Comparison of ENCODE assay signal across 19 cellular contexts in the genomic region with DNA sequence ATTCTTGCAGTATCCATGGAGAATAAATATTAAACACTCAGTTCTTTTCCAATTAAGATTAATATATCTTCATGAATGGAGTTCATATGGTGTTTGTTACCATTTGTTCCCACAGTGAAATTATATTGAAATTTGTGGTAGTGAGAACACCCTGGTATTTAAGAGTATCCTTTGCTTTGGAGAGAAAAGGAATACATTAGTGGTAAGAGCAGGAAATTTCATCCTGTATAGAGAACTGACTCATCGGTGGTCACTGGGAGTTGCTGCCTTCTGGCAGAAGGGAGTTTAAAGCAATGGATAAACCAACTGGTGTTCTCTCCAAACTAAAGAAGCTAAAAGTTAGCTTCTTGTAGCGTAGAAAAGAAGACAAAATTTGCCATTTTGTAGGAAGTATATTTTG.
DNase-seq lines count a peak whose midpoint lies in the region; ATAC-seq and TF ChIP-seq lines count a peak whose summit lies in the region.
"Had no signal": no experiment of that assay in that cellular context is flagged by ENCODE, and none has a peak within 500 bp of the region (broad histone marks: within the 10 kb centered on the region; RNA-seq: fewer than 3 reads in every experiment).

No MANE protein-coding gene starts in this region.

- no peak overlapping the region for H3K9ac ChIP-seq in IMR-90 (ENCODE audit: low read depth, low read length)
- H3K9ac ChIP-seq: BLaER1 treated with 17β-estradiol and CSF1 and Interleukin-3, amounts not matched to agents 10 nM and 100 nM had no signal

- H3K4ac ChIP-seq in IMR-90 (ENCODE audit: low read depth, low read length): no peak overlapping the region

- TF ChIP-seq CTCF in IMR-90 (conservative IDR thresholded peaks at IDR 0.05; ENCODE audit: low read depth, low read length) (no peak), astrocyte of the spinal cord (IDR thresholded peaks at IDR 0.05; ENCODE audit: low read depth, low read length) (no peak)

- H3K23ac ChIP-seq in IMR-90 (ENCODE audit: low read depth, low read length): peak overlapping the region; percentile 57; the same call in 1 of the 2 replicates

- in situ Hi-C loops in IMR-90 (cut with MboI; ENCODE audit: low sequenced_read_pairs): no loop called here
- in situ Hi-C loops in astrocyte of the spinal cord (cut with HindIII; ENCODE audit: low sequenced_read_pairs): no loop called here

- no peaks in the 10 kb centered on the region for H3K4me1 Mint-ChIP-seq in stimulated activated memory B cell treated with anti-CD40 and anti-IgM and Interleukin-4, amounts not matched to agents 10 μg/mL and 1 μg/mL and 100 μg/mL, for 72 hours
- H3K4me1 Mint-ChIP-seq: activated CD4-positive, alpha-beta T cell treated with anti-CD3 and anti-CD28 coated beads for 36 hours had no signal

- no peak overlapping the region for H3K4me3 ChIP-seq in IMR-90 (ENCODE audit: insufficient read depth, low read depth, low read length)
- H3K4me3 ChIP-seq in astrocyte of the spinal cord (ENCODE audit: low read depth, low read length): no peak overlapping the region
- H3K4me3 ChIP-seq: BLaER1 treated with 17β-estradiol and CSF1 and Interleukin-3, amounts not matched to agents 10 nM and 100 nM; K562; prostate gland had no signal

- peak overlapping the region; percentile 45; the same call in 1 of the 3 replicates for H2BK15ac ChIP-seq in IMR-90 (ENCODE audit: low read depth, low read length)

- no peak overlapping the region for H4K91ac ChIP-seq in IMR-90 (ENCODE audit: insufficient read depth, low read depth, low read length)

- H2BK20ac ChIP-seq in IMR-90 (ENCODE audit: low read depth, low read length): peak overlapping the region; percentile 27; the same call in 1 of the 2 replicates

- H2AK5ac ChIP-seq in IMR-90 (ENCODE audit: low read depth, low read length): no peak overlapping the region

- no peak overlapping the region for H3K4me3 Mint-ChIP-seq in stimulated activated memory B cell treated with anti-CD40 and anti-IgM and Interleukin-4, amounts not matched to agents 10 μg/mL and 1 μg/mL and 100 μg/mL, for 72 hours
- H3K4me3 Mint-ChIP-seq: activated CD4-positive, alpha-beta T cell treated with anti-CD3 and anti-CD28 coated beads for 36 hours; activated T-cell treated with anti-CD3 and anti-CD28 coated beads, Interleukin-2, amount 50 U/mL, for 72 hours; mesothelial cell of epicardium had no signal

- TF ChIP-seq RAD21 in IMR-90 (IDR thresholded peaks at IDR 0.05; ENCODE audit: low read length): peak; percentile 20; the same call in 1 of the 2 replicates

- TSS peak; percentile 3 for BruUV-seq in IMR-90 (replicated peaks; lab: Mats Ljungman, UMichigan)

- peak overlapping the region; percentile 35; the same call in 1 of the 2 replicates for H2BK120ac ChIP-seq in IMR-90 (ENCODE audit: low read depth, low read length)

- dilution Hi-C loops in IMR-90 (cut with HindIII; ENCODE audit: low sequenced_read_pairs, unreplicated experiment): no loop called here

- peak overlapping the region; percentile 8; the same call in 1 of the 2 replicates for H3K18ac ChIP-seq in IMR-90 (ENCODE audit: low read depth, low read length)

- peaks cover 4% of the 10 kb centered on the region; the same call in 1 of the 2 replicates for H4K20me1 ChIP-seq in IMR-90 (ENCODE audit: insufficient read depth, low read length)
- H4K20me1 ChIP-seq: BLaER1 treated with 17β-estradiol and CSF1 and Interleukin-3, amounts not matched to agents 10 nM and 100 nM had no signal

- peaks cover 25% of the 10 kb centered on the region for H3K9me1 ChIP-seq in IMR-90 (ENCODE audit: insufficient read depth, low read length)

- WGBS in IMR-90 (ENCODE audit: extremely low coverage in 2 of 2, insufficient read length in 1 of 2), 2 experiments: no CpG with 5 or more reads among the region's 2 CpGs

- H3K4me1 ChIP-seq in IMR-90 (ENCODE audit: control insufficient read depth, insufficient read depth, low read length): peaks cover 23% of the 10 kb centered on the region
- H3K4me1 ChIP-seq: BLaER1 treated with 17β-estradiol and CSF1 and Interleukin-3, amounts not matched to agents 10 nM and 100 nM; prostate gland had no signal

- H4K5ac ChIP-seq in IMR-90 (ENCODE audit: low read depth, low read length): peak overlapping the region; percentile 67; the same call in 1 of the 2 replicates

- intact Hi-C loops in IMR-90 (cut with micrococcal nuclease): no loop called here

- POLR2A ChIA-PET in IMR-90 (lab: Charles Lee; ENCODE audit: unreplicated experiment): no interaction called here

- H3K27ac Mint-ChIP-seq in stimulated activated memory B cell treated with anti-CD40 and anti-IgM and Interleukin-4, amounts not matched to agents 10 μg/mL and 1 μg/mL and 100 μg/mL, for 72 hours: no peak overlapping the region
- H3K27ac Mint-ChIP-seq: activated CD4-positive, alpha-beta T cell treated with anti-CD3 and anti-CD28 coated beads for 36 hours; mesothelial cell of epicardium had no signal

- H4K8ac ChIP-seq in IMR-90 (ENCODE audit: low read depth in 2 of 2, low read length in 2 of 2): peak overlapping the region in 1 of 2 experiments; percentile 35; a peak in 1 of 4 replicates

- H2AFZ ChIP-seq in IMR-90 (replicated peaks; ENCODE audit: low read length, poor library complexity): no peak overlapping the region

- peak; percentile 74 for ATAC-seq in IMR-90 (ENCODE audit: low read depth)
- no peak for ATAC-seq in GM18907 (IDR thresholded peaks at IDR 0.05; ENCODE audit: unreplicated experiment)
- ATAC-seq in stimulated activated memory B cell treated with anti-CD40 and anti-IgM and Interleukin-4, amounts not matched to agents 10 μg/mL and 1 μg/mL and 100 μg/mL, for 72 hours: no peak
- ATAC-seq in GM21723 (IDR thresholded peaks at IDR 0.05; ENCODE audit: unreplicated experiment): no peak
- ATAC-seq: activated CD4-positive, alpha-beta T cell treated with anti-CD3 and anti-CD28 coated beads for 36 hours; activated T-cell treated with anti-CD3 and anti-CD28 coated beads, Interleukin-2, amount 50 U/mL, for 72 hours; K562 had no signal

- H3K27me3 Mint-ChIP-seq in stimulated activated memory B cell treated with anti-CD40 and anti-IgM and Interleukin-4, amounts not matched to agents 10 μg/mL and 1 μg/mL and 100 μg/mL, for 72 hours: no peaks in the 10 kb centered on the region
- H3K27me3 Mint-ChIP-seq: activated CD4-positive, alpha-beta T cell treated with anti-CD3 and anti-CD28 coated beads for 36 hours had no signal

- peaks cover 2% of the 10 kb centered on the region; the same call in 1 of the 2 replicates for H3K9me3 ChIP-seq in IMR-90 (ENCODE audit: control insufficient read depth, insufficient read depth, low read length)
- H3K9me3 ChIP-seq: prostate gland had no signal

- no peaks in the 10 kb centered on the region for H3K27me3 ChIP-seq in IMR-90 (ENCODE audit: control insufficient read depth, insufficient read depth, low read length)
- H3K27me3 ChIP-seq: BLaER1 treated with 17β-estradiol and CSF1 and Interleukin-3, amounts not matched to agents 10 nM and 100 nM had no signal

- peak overlapping the region; percentile 84 for H2BK5ac ChIP-seq in IMR-90 (ENCODE audit: low read depth, low read length, poor library complexity, severe bottlenecking)

- H2AK9ac ChIP-seq in IMR-90 (replicated peaks; ENCODE audit: low read depth, low read length, poor library complexity): no peak overlapping the region

- H3K27ac ChIP-seq in IMR-90 (ENCODE audit: insufficient read depth, low read length): peak overlapping the region; percentile 32; the same call in 1 of the 2 replicates
- H3K27ac ChIP-seq: BLaER1 treated with 17β-estradiol and CSF1 and Interleukin-3, amounts not matched to agents 10 nM and 100 nM; prostate gland had no signal

- CTCF ChIA-PET in IMR-90 (lab: Yijun Ruan, JAX): interaction anchor here (0.8 kb wide), 1 partner anchor 302 kb away, joined by 7 read pairs; no protein-coding TSS in a partner anchor

- H3K36me3 ChIP-seq in IMR-90 (ENCODE audit: control insufficient read depth, insufficient read depth, low read length): peaks cover 34% of the 10 kb centered on the region
- H3K36me3 ChIP-seq: prostate gland had no signal

- H3K4me2 ChIP-seq in IMR-90 (ENCODE audit: low read depth, low read length): peak overlapping the region; percentile 44; the same call in 1 of the 2 replicates
- H3K4me2 ChIP-seq: BLaER1 treated with 17β-estradiol and CSF1 and Interleukin-3, amounts not matched to agents 10 nM and 100 nM had no signal

- no peak overlapping the region for H3K56ac ChIP-seq in IMR-90 (ENCODE audit: extremely low read depth, insufficient read depth, low read length)

- peaks cover 24 to 53% of the 10 kb centered on the region in 2 experiments for H3K79me1 ChIP-seq in IMR-90 (ENCODE audit: low read depth in 1 of 2, low read length in 2 of 2)

- 0 out of 2 replicates have a peak overlapping the region, but pooled peaks have one; percentile 49 for H3K14ac ChIP-seq in IMR-90 (replicated peaks; ENCODE audit: low read depth, low read length)

- H3K36me3 Mint-ChIP-seq in stimulated activated memory B cell treated with anti-CD40 and anti-IgM and Interleukin-4, amounts not matched to agents 10 μg/mL and 1 μg/mL and 100 μg/mL, for 72 hours: no peaks in the 10 kb centered on the region

- peak; percentile 67 for DNase-seq in AG08395 (ENCODE audit: low spot score)
- DNase-seq in IMR-90: peak; percentile 87
- DNase-seq in astrocyte of the spinal cord (ENCODE audit: low read depth, low spot score): peak; percentile 94
- DNase-seq in hepatic stellate cell (ENCODE audit: low spot score): peak; percentile 41
- no peak for DNase-seq in RPMI8226
- DNase-seq: activated CD4-positive, alpha-beta T cell treated with anti-CD3 and anti-CD28 coated beads for 36 hours; activated T-cell treated with anti-CD3 and anti-CD28 coated beads, Interleukin-2, amount 50 U/mL, for 72 hours; anterior cingulate cortex; NCI-H2081; stimulated activated CD4-positive, alpha-beta T cell treated with anti-CD3 and anti-CD28 coated beads, Interleukin-4, amount 100 ng/mL, for 4 hours; stimulated activated naive CD4-positive, alpha-beta T cell treated with Interleukin-2 at 50 U/mL for 16 hours; T-helper 1 cell had no signal

- TF ChIP-seq POLR2A in IMR-90 (IDR thresholded peaks at IDR 0.05; ENCODE audit: low read depth, low read length): no peak

- H3K9me3 Mint-ChIP-seq in stimulated activated memory B cell treated with anti-CD40 and anti-IgM and Interleukin-4, amounts not matched to agents 10 μg/mL and 1 μg/mL and 100 μg/mL, for 72 hours: peaks cover 4% of the 10 kb centered on the region
- H3K9me3 Mint-ChIP-seq: activated T-cell treated with anti-CD3 and anti-CD28 coated beads, Interleukin-2, amount 50 U/mL, for 72 hours had no signal

TF ChIP-seq in IMR-90, 13 proteins besides CTCF, POLR2A, EP300 and RAD21:
- TF ChIP-seq FOS (IDR thresholded peaks at IDR 0.05; ENCODE audit: low read depth, low read length) (peak; percentile 21; the same call in 1 of the 2 replicates), MAZ (IDR thresholded peaks at IDR 0.05; ENCODE audit: borderline replicate concordance, low read depth, low read length) (no peak), CEBPB (IDR thresholded peaks at IDR 0.05; ENCODE audit: low read depth, low read length) (peak; percentile 16; the same call in 1 of the 2 replicates)
